Comparison of ENCODE assay signal across 12 cellular contexts in the genomic region with DNA sequence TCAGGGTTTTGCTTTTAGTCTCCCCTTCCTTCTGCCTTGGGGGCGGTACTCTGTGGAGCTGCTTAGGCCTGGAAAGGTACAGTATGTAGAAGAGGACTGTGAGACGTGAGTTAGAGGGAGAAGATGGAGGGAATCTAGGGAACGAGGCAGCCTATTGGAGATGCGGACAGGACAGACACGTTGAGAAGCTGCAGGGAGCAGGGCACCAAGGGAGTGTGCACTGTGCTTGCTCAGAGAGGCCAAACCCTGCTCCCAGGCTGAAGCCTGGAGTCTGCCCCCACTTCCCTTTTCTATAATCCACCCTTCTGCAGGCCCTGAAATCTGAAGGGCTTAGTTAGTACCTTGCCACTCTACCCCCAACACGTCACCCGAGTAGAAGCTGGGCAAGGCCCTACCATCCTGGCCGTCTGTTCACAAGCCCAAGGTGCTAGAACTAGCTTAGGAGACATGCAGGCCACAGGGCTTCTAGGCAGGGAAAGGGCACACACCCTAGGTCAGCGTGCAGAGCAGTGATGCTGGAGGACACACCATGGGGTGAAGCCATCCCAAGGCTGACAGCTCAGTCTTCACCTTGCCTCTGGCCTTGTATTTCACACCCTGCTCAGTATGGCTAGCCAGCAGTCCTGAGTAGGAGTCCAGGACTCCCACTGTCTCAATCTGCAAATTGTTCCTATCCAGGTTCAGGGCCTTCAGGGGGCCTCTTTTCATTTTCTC. TPM values are rescaled to one million over a fixed set of nuclear protein-coding genes. Genes with fewer than 3 reads are reported as not detected.
DNase-seq lines count a peak whose midpoint lies in the region; ATAC-seq and TF ChIP-seq lines count a peak whose summit lies in the region.
"Had no signal": no experiment of that assay in that cellular context is flagged by ENCODE, and none has a peak within 500 bp of the region (broad histone marks: within the 10 kb centered on the region; RNA-seq: fewer than 3 reads in every experiment).

No MANE protein-coding gene starts in this region.

- POLR2A ChIA-PET in T-cell (lab: Charles Lee), result interaction anchor here in 1 of 2 donors (0.6 kb wide), 1 partner anchor 306 kb away, joined by 3 read pairs; no protein-coding TSS in a partner anchor

- H3K36me3 ChIP-seq in esophagus muscularis mucosa, result peaks cover 0 to 55% (median 35%) of the 10 kb centered on the region in 4 donors

- H3K27ac ChIP-seq in esophagus muscularis mucosa (replicated peaks in 1 of 4), result peak overlapping the region; percentile 94 to 100 (median 99)
- H3K27ac ChIP-seq in substantia nigra (ENCODE audit: low read depth, low read length, poor library complexity, severe bottlenecking), result peak overlapping the region; percentile 84
- H3K27ac ChIP-seq: HL-60 had no signal

- intact Hi-C loops in activated naive CD4-positive, alpha-beta T cell treated with anti-CD3 and anti-CD28 coated beads for 36 hours (cut with micrococcal nuclease), result no loop called here
- intact Hi-C loops in esophagus muscularis mucosa (cut with DNase I), result no loop called here

- H3K9me3 ChIP-seq in esophagus muscularis mucosa, result no peaks in the 10 kb centered on the region
- H3K9me3 ChIP-seq: BE2C, spleen had no signal

- no peak for TF ChIP-seq EP300 in esophagus muscularis mucosa (IDR thresholded peaks at IDR 0.05)

- peaks cover 3% of the 10 kb centered on the region for H3K36me3 Mint-ChIP-seq in activated naive CD4-positive, alpha-beta T cell treated with anti-CD3 and anti-CD28 coated beads for 36 hours (ENCODE audit: low read depth)
- peaks cover 11% of the 10 kb centered on the region for H3K36me3 Mint-ChIP-seq in T-cell

- peak overlapping the region; percentile 80 for H3K4me3 Mint-ChIP-seq in activated naive CD4-positive, alpha-beta T cell treated with anti-CD3 and anti-CD28 coated beads for 36 hours
- H3K4me3 Mint-ChIP-seq in T-cell, result peak overlapping the region; percentile 75 to 85 (median 79)

- TF ChIP-seq POLR2A in esophagus muscularis mucosa (IDR thresholded peaks at IDR 0.05; ENCODE audit: low read depth), result no peak

- peaks cover 11% of the 10 kb centered on the region for H3K4me1 Mint-ChIP-seq in activated naive CD4-positive, alpha-beta T cell treated with anti-CD3 and anti-CD28 coated beads for 36 hours (ENCODE audit: low read depth)
- H3K4me1 Mint-ChIP-seq in T-cell, result peaks cover 15 to 23% (median 16%) of the 10 kb centered on the region in 3 donors

- H3K4me3 ChIP-seq in esophagus muscularis mucosa, result no peak overlapping the region

- no peak for TF ChIP-seq CTCF in esophagus muscularis mucosa (IDR thresholded peaks at IDR 0.05)

- no peaks in the 10 kb centered on the region for H3K27me3 Mint-ChIP-seq in activated naive CD4-positive, alpha-beta T cell treated with anti-CD3 and anti-CD28 coated beads for 36 hours (ENCODE audit: low read depth)
- no peaks in the 10 kb centered on the region for H3K27me3 Mint-ChIP-seq in T-cell

- CTCF ChIA-PET in activated naive CD4-positive, alpha-beta T cell treated with anti-CD3 and anti-CD28 coated beads for 36 hours (lab: Charles Lee), result interaction anchor here (0.6 to 2.0 kb wide), 4 partner anchors 9 to 59 kb away, joined by 3 to 8 read pairs (median 4); no protein-coding TSS in a partner anchor
- CTCF ChIA-PET in T-cell (lab: Charles Lee), result interaction anchor here (0.7 to 1.1 kb wide), 2 partner anchors 57 to 59 kb away, joined by 3 read pairs; no protein-coding TSS in a partner anchor

- H3K27ac Mint-ChIP-seq in activated naive CD4-positive, alpha-beta T cell treated with anti-CD3 and anti-CD28 coated beads for 36 hours, result no peak overlapping the region
- no peak overlapping the region for H3K27ac Mint-ChIP-seq in T-cell

- H3K9me3 Mint-ChIP-seq in activated naive CD4-positive, alpha-beta T cell treated with anti-CD3 and anti-CD28 coated beads for 36 hours, result no peaks in the 10 kb centered on the region
- no peaks in the 10 kb centered on the region for H3K9me3 Mint-ChIP-seq in T-cell

- H3K4me1 ChIP-seq in esophagus muscularis mucosa, result peaks cover 35 to 58% (median 46%) of the 10 kb centered on the region in 4 donors

- WGBS in esophagus muscularis mucosa, result 62% methylated on average over 8 of the region's 9 CpGs

- H3K27me3 ChIP-seq in esophagus muscularis mucosa, result no peaks in the 10 kb centered on the region
- H3K27me3 ChIP-seq: BE2C, spleen had no signal

- ATAC-seq in T-cell (replicated peaks in 1 of 4), result no peak
- ATAC-seq: esophagus mucosa had no signal

- no peak for DNase-seq in activated naive CD4-positive, alpha-beta T cell treated with anti-CD3 and anti-CD28 coated beads for 36 hours
- DNase-seq in activated naive CD4-positive, alpha-beta T cell (lab: John Stamatoyannopoulos, UW), result no peak
- DNase-seq in T-cell (no peak), esophagus muscularis mucosa (ENCODE audit: extremely low spot score) (no peak), substantia nigra (lab: John Stamatoyannopoulos, UW) (no peak), cortex of kidney (lab: John Stamatoyannopoulos, UW) (no peak), NCI-H2171 (lab: John Stamatoyannopoulos, UW) (no peak)
- no peak for DNase-seq in activated effector memory CD4-positive, alpha-beta T cell treated with Interleukin-2 at 50 U/mL for 16 hours
- DNase-seq: BE2C, spleen had no signal

RNA-seq across cellular contexts. Expression of a gene that starts 6.9 kb away (rescaled TPM):
- 1 to 10 TPM; 1.9 TPM for total RNA-seq in activated naive CD4-positive, alpha-beta T cell treated with anti-CD3 and anti-CD28 coated beads for 36 hours
- 10 to 100 TPM in 2 of 5 donors, 1 to 10 TPM in 3; 1.3 to 56.7 (median 1.9) TPM for total RNA-seq in T-cell
- 10 to 100 TPM; 37.1 to 73.1 (median 62.5) TPM for total RNA-seq in esophagus muscularis mucosa

RNA-seq across cellular contexts. Expression of a gene that starts 34.1 kb away (rescaled TPM):
- 10 to 100 TPM; 18.8 to 18.9 TPM for total RNA-seq in activated naive CD4-positive, alpha-beta T cell treated with anti-CD3 and anti-CD28 coated beads for 36 hours
- 10 to 100 TPM in 4 of 5 donors, 1 to 10 TPM in 1; 8.6 to 17.1 (median 13.6) TPM for total RNA-seq in T-cell
- total RNA-seq in esophagus muscularis mucosa, result 10 to 100 TPM in 1 of 4 donors, 1 to 10 TPM in 3; 9.1 to 10.8 (median 9.5) TPM
